In genomic region chr11:34492806-34493414, GRCh38 we compare ENCODE assay signal across 8 cellular contexts. TPM values are rescaled to one million over a fixed set of nuclear protein-coding genes. Genes with fewer than 3 reads are reported as not detected.
DNase-seq lines count a peak whose midpoint lies in the region; ATAC-seq and TF ChIP-seq lines count a peak whose summit lies in the region.

No MANE protein-coding gene starts in this region.

- H3K4me2 ChIP-seq in DOHH2 (ENCODE audit: low read length) (no peak overlapping the region), KMS-11 (no peak overlapping the region)

- H3K4me1 ChIP-seq in DOHH2 (ENCODE audit: control insufficient read depth, low read length) (no peaks in the 10 kb centered on the region), KMS-11 (ENCODE audit: low read depth, poor library complexity, severe bottlenecking) (no peaks in the 10 kb centered on the region), adrenal gland (replicated peaks in 1 of 2) (no peaks in the 10 kb centered on the region), spleen (peaks cover 0 to 6% (median 0%) of the 10 kb centered on the region in 6 donors)

- no peaks in the 10 kb centered on the region for H3K9me3 ChIP-seq in DOHH2 (ENCODE audit: control insufficient read depth, insufficient read depth, low read length)
- H3K9me3 ChIP-seq in adrenal gland (replicated peaks in 1 of 3) = no peaks in the 10 kb centered on the region
- H3K9me3 ChIP-seq in spleen = no peaks in the 10 kb centered on the region

- DNase-seq in OCI-M2 (lab: John Stamatoyannopoulos, UW; ENCODE audit: unreplicated experiment) = peak; percentile 35
- DNase-seq in adrenal gland = peak; percentile 42 to 88 (median 67)
- DNase-seq in hepatic stellate cell (ENCODE audit: low spot score) = peak; percentile 52
- no peak for DNase-seq in spleen

- intact Hi-C loops in adrenal gland (cut with DNase I) (loop anchor here (5.0 to 10.0 kb wide), 2 partner anchors 126 to 318 kb away; no protein-coding TSS in a partner anchor), spleen (cut with DNase I; ENCODE audit: low total_unique reads) (no loop called here)

- H3F3A ChIP-seq in DOHH2 (ENCODE audit: control insufficient read depth, insufficient read depth) = no peaks in the 10 kb centered on the region

- no peak overlapping the region for H3K9ac ChIP-seq in KMS-11

- peaks cover 4% of the 10 kb centered on the region; the same call in 1 of the 2 replicates for H3K27me3 ChIP-seq in DOHH2 (ENCODE audit: control insufficient read depth, low read length)
- H3K27me3 ChIP-seq in KMS-11 (ENCODE audit: insufficient read depth, low read depth) = no peaks in the 10 kb centered on the region
- H3K27me3 ChIP-seq in adrenal gland = no peaks in the 10 kb centered on the region
- H3K27me3 ChIP-seq in spleen (replicated peaks in 1 of 7) = peaks cover 0 to 14% (median 0%) of the 10 kb centered on the region in 7 donors

- H2AFZ ChIP-seq in KMS-11 (ENCODE audit: low read depth) = no peak overlapping the region

- TF ChIP-seq POLR2A in adrenal gland (IDR thresholded peaks at IDR 0.05) = no peak
- no peak for TF ChIP-seq POLR2A in spleen (IDR thresholded peaks at IDR 0.05)
- no peak for TF ChIP-seq POLR2A in GM18505 (IDR thresholded peaks at IDR 0.05; ENCODE audit: borderline replicate concordance, extremely low read depth, insufficient read depth, insufficient read length)

- TF ChIP-seq CTCF in DOHH2 (IDR thresholded peaks at IDR 0.05; ENCODE audit: low read depth, low read length, poor library complexity, severe bottlenecking) (peak; percentile 83), KMS-11 (conservative IDR thresholded peaks at IDR 0.05; ENCODE audit: low read depth, low read length) (peak; percentile 88), adrenal gland (IDR thresholded peaks at IDR 0.05) (peak; percentile 60 to 76 (median 70)), spleen (IDR thresholded peaks at IDR 0.05 in 8 of 11, conservative IDR thresholded peaks at IDR 0.05 in 3 of 11) (peak; percentile 25 to 76 (median 67))

- no peak overlapping the region for H3K4me3 ChIP-seq in DOHH2 (ENCODE audit: low read length)
- H3K4me3 ChIP-seq in KMS-11 (IDR thresholded peaks at IDR 0.05; ENCODE audit: insufficient read depth, low read depth, low read length) = no peak overlapping the region
- no peak overlapping the region for H3K4me3 ChIP-seq in adrenal gland
- H3K4me3 ChIP-seq in spleen = no peak overlapping the region

- no peaks in the 10 kb centered on the region for H3K79me2 ChIP-seq in DOHH2 (ENCODE audit: control insufficient read depth, low read length)
- no peaks in the 10 kb centered on the region for H3K79me2 ChIP-seq in KMS-11 (ENCODE audit: insufficient read depth, low read depth)

- 32 to 39% (median 35%) methylated on average over 8 of the region's 8 CpGs for WGBS in adrenal gland, 4 donors
- 41 to 52% (median 50%) methylated on average over 8 of the region's 8 CpGs for WGBS in spleen, 5 donors

- H3K36me3 ChIP-seq in DOHH2 (ENCODE audit: control insufficient read depth, low read length) (no peaks in the 10 kb centered on the region), KMS-11 (ENCODE audit: insufficient read depth) (no peaks in the 10 kb centered on the region), adrenal gland (replicated peaks in 1 of 2) (no peaks in the 10 kb centered on the region), spleen (no peaks in the 10 kb centered on the region)

- no peaks in the 10 kb centered on the region for H4K20me1 ChIP-seq in DOHH2 (ENCODE audit: control insufficient read depth, insufficient read depth, low read depth, low read length)
- H4K20me1 ChIP-seq in KMS-11 (ENCODE audit: insufficient read depth) = no peaks in the 10 kb centered on the region

- ATAC-seq in HG02870 (IDR thresholded peaks at IDR 0.05; ENCODE audit: unreplicated experiment) = no peak
- ATAC-seq in GM18505 (IDR thresholded peaks at IDR 0.05; ENCODE audit: unreplicated experiment) = no peak

- H3K27ac ChIP-seq in DOHH2 (ENCODE audit: low read depth, low read length) (no peak overlapping the region), KMS-11 (no peak overlapping the region), adrenal gland (no peak overlapping the region), spleen (no peak overlapping the region)

- H3K9me2 ChIP-seq in DOHH2 (replicated peaks; ENCODE audit: control insufficient read depth, low read length) = no peaks in the 10 kb centered on the region

RNA-seq across cellular contexts. Expression of gene ELF5, which starts 20.7 kb away (rescaled TPM):
- not detected for total RNA-seq in adrenal gland
- polyA plus RNA-seq in adrenal gland = under 1 TPM in 1 of 3 donors, not detected in 2; 0.03 TPM
- total RNA-seq in spleen = 1 to 10 TPM in 5 of 7 donors, under 1 TPM in 2; 0.27 to 8.8 (median 2.1) TPM
- polyA plus RNA-seq in spleen = under 1 TPM; 0.08 to 0.45 (median 0.28) TPM

RNA-seq across cellular contexts. Expression of gene CAT, which starts 54.2 kb away (rescaled TPM):
- total RNA-seq in adrenal gland = 100 to 1,000 TPM; 158 to 288 (median 227) TPM
- 100 to 1,000 TPM in 1 of 3 donors, 10 to 100 TPM in 2; 45.8 to 302 (median 55.2) TPM for polyA plus RNA-seq in adrenal gland
- 100 to 1,000 TPM in 5 of 7 donors, 10 to 100 TPM in 2; 93.4 to 149 (median 126) TPM for total RNA-seq in spleen
- polyA plus RNA-seq in spleen = 10 to 100 TPM; 55.2 to 74.2 (median 64.5) TPM
